Comparison of ENCODE assay signal across 1 cellular context in the genomic region with DNA sequence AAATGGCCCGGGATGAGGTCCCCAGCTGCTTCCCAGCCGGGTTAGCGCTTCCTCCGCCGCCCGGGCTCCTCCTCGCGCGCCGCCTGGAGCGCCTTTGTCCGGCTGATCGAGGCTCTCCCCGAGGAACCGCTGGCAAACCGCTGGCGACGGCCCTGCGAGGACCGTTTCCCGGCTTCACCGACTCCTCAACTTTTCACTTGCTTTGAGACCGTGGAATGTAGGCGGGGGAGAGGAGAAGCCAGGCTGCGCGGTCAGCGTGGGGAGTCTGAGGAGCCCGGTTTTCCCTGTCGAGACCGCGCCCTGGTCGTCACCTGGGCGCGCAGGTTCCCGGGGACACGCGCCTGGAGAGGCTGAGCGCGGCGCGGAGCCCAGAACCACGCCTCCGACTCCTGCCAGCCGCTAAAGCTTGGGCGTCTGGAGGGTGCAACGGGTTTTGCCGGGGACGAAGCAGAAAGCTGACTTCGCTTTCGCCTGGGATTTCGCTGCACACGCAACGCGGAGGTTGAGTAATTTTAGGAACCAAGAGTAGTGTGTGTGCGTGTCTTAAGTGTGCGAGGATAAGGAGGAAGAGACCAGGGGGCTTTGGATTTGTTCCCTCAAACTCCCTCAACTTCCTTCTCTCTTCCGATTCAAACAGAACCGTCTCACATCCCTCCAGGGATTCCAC.
A peak's percentile ranks its signal among the peaks of the same experiment; 100 is the strongest.
TF ChIP-seq lines count a peak whose summit lies in the region.

No MANE protein-coding gene starts in this region.

TF ChIP-seq in WTC11, 78 proteins besides CTCF, POLR2A, EP300 and RAD21 (continued from another document and continues in another):
- TF ChIP-seq FOXP4 (CRISPR knock-in tag; IDR thresholded peaks at IDR 0.05) = no peak
- TF ChIP-seq MAX (CRISPR knock-in tag; IDR thresholded peaks at IDR 0.05) = peak; percentile 71; the same call in 1 of the 2 replicates
- TF ChIP-seq PRRX2 (CRISPR knock-in tag; IDR thresholded peaks at IDR 0.05) = no peak
- 0 out of 2 replicates have a peak, but pooled peaks have one; percentile 61 for TF ChIP-seq IRF1 (CRISPR knock-in tag; IDR thresholded peaks at IDR 0.05)
- no peak for TF ChIP-seq EMX1 (CRISPR knock-in tag; IDR thresholded peaks at IDR 0.05)
- TF ChIP-seq, protein P1, sequence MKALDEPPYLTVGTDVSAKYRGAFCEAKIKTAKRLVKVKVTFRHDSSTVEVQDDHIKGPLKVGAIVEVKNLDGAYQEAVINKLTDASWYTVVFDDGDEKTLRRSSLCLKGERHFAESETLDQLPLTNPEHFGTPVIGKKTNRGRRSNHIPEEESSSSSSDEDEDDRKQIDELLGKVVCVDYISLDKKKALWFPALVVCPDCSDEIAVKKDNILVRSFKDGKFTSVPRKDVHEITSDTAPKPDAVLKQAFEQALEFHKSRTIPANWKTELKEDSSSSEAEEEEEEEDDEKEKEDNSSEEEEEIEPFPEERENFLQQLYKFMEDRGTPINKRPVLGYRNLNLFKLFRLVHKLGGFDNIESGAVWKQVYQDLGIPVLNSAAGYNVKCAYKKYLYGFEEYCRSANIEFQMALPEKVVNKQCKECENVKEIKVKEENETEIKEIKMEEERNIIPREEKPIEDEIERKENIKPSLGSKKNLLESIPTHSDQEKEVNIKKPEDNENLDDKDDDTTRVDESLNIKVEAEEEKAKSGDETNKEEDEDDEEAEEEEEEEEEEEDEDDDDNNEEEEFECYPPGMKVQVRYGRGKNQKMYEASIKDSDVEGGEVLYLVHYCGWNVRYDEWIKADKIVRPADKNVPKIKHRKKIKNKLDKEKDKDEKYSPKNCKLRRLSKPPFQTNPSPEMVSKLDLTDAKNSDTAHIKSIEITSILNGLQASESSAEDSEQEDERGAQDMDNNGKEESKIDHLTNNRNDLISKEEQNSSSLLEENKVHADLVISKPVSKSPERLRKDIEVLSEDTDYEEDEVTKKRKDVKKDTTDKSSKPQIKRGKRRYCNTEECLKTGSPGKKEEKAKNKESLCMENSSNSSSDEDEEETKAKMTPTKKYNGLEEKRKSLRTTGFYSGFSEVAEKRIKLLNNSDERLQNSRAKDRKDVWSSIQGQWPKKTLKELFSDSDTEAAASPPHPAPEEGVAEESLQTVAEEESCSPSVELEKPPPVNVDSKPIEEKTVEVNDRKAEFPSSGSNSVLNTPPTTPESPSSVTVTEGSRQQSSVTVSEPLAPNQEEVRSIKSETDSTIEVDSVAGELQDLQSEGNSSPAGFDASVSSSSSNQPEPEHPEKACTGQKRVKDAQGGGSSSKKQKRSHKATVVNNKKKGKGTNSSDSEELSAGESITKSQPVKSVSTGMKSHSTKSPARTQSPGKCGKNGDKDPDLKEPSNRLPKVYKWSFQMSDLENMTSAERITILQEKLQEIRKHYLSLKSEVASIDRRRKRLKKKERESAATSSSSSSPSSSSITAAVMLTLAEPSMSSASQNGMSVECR (CRISPR knock-in tag; IDR thresholded peaks at IDR 0.05; ENCODE audit: borderline replicate concordance) = no peak; the same call in 1 of the 2 replicates
- TF ChIP-seq, protein P2, sequence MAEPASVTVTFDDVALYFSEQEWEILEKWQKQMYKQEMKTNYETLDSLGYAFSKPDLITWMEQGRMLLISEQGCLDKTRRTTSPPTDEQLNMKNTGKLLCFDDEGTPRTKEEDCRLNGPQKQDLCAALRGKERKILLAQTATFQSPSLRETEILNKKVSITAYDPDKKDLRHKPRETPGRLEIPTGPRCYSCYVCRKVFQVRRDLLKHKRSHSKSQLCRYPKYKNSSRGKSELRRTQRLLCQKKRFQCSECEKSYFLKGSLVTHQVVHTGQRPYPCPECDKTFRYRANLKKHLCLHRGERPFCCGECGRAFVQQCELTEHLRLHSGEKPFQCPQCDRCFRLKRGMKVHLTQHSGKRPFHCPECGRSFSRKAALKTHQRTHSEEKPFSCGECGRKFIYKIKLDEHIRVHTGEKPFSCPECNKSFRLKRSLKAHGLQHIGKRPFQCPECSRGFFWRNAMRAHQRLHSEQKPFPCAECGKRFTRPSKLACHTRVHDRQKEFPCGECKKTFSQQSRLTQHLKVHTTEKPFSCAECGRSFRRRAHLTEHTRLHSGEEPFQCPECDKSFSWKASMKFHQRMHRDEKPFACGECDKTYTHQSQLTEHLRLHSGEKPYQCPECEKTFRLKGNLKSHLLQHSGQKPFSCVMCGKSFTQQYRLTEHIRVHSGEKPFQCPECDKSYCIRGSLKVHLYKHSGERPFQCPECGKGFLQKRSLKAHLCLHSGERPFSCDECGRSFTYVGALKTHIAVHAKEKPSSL (CRISPR knock-in tag; conservative IDR thresholded peaks at IDR 0.05) = no peak
- TF ChIP-seq FOXJ3 (CRISPR knock-in tag; IDR thresholded peaks at IDR 0.05; ENCODE audit: borderline replicate concordance) = no peak
- no peak for TF ChIP-seq E2F1 (CRISPR knock-in tag; IDR thresholded peaks at IDR 0.05)
- TF ChIP-seq, protein P3, sequence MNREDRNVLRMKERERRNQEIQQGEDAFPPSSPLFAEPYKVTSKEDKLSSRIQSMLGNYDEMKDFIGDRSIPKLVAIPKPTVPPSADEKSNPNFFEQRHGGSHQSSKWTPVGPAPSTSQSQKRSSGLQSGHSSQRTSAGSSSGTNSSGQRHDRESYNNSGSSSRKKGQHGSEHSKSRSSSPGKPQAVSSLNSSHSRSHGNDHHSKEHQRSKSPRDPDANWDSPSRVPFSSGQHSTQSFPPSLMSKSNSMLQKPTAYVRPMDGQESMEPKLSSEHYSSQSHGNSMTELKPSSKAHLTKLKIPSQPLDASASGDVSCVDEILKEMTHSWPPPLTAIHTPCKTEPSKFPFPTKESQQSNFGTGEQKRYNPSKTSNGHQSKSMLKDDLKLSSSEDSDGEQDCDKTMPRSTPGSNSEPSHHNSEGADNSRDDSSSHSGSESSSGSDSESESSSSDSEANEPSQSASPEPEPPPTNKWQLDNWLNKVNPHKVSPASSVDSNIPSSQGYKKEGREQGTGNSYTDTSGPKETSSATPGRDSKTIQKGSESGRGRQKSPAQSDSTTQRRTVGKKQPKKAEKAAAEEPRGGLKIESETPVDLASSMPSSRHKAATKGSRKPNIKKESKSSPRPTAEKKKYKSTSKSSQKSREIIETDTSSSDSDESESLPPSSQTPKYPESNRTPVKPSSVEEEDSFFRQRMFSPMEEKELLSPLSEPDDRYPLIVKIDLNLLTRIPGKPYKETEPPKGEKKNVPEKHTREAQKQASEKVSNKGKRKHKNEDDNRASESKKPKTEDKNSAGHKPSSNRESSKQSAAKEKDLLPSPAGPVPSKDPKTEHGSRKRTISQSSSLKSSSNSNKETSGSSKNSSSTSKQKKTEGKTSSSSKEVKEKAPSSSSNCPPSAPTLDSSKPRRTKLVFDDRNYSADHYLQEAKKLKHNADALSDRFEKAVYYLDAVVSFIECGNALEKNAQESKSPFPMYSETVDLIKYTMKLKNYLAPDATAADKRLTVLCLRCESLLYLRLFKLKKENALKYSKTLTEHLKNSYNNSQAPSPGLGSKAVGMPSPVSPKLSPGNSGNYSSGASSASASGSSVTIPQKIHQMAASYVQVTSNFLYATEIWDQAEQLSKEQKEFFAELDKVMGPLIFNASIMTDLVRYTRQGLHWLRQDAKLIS (CRISPR knock-in tag; IDR thresholded peaks at IDR 0.05; ENCODE audit: borderline replicate concordance) = no peak
- TF ChIP-seq, protein P4, sequence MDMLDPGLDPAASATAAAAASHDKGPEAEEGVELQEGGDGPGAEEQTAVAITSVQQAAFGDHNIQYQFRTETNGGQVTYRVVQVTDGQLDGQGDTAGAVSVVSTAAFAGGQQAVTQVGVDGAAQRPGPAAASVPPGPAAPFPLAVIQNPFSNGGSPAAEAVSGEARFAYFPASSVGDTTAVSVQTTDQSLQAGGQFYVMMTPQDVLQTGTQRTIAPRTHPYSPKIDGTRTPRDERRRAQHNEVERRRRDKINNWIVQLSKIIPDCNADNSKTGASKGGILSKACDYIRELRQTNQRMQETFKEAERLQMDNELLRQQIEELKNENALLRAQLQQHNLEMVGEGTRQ (CRISPR knock-in tag; IDR thresholded peaks at IDR 0.05) = no peak
- no peak for TF ChIP-seq ZNF281 (CRISPR knock-in tag; IDR thresholded peaks at IDR 0.05)
- TF ChIP-seq, protein P5, sequence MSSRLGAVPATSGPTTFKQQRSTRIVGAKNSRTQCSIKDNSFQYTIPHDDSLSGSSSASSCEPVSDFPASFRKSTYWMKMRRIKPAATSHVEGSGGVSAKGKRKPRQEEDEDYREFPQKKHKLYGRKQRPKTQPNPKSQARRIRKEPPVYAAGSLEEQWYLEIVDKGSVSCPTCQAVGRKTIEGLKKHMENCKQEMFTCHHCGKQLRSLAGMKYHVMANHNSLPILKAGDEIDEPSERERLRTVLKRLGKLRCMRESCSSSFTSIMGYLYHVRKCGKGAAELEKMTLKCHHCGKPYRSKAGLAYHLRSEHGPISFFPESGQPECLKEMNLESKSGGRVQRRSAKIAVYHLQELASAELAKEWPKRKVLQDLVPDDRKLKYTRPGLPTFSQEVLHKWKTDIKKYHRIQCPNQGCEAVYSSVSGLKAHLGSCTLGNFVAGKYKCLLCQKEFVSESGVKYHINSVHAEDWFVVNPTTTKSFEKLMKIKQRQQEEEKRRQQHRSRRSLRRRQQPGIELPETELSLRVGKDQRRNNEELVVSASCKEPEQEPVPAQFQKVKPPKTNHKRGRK (CRISPR knock-in tag; IDR thresholded peaks at IDR 0.05; ENCODE audit: borderline replicate concordance) = no peak
- peak; percentile 43; the same call in 1 of the 2 replicates for TF ChIP-seq NFE2L1 (CRISPR knock-in tag; IDR thresholded peaks at IDR 0.05)
- no peak for TF ChIP-seq RORB (CRISPR knock-in tag; IDR thresholded peaks at IDR 0.05)
- TF ChIP-seq TP53 (CRISPR knock-in tag; IDR thresholded peaks at IDR 0.05) = no peak
- TF ChIP-seq, protein P6, sequence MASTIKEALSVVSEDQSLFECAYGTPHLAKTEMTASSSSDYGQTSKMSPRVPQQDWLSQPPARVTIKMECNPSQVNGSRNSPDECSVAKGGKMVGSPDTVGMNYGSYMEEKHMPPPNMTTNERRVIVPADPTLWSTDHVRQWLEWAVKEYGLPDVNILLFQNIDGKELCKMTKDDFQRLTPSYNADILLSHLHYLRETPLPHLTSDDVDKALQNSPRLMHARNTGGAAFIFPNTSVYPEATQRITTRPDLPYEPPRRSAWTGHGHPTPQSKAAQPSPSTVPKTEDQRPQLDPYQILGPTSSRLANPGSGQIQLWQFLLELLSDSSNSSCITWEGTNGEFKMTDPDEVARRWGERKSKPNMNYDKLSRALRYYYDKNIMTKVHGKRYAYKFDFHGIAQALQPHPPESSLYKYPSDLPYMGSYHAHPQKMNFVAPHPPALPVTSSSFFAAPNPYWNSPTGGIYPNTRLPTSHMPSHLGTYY (CRISPR knock-in tag; IDR thresholded peaks at IDR 0.05) = no peak
- TF ChIP-seq NR1H2 (CRISPR knock-in tag; IDR thresholded peaks at IDR 0.05) = no peak
- 0 out of 2 replicates have a peak, but pooled peaks have one; percentile 49 for TF ChIP-seq TEAD4 (CRISPR knock-in tag; IDR thresholded peaks at IDR 0.05)
